8 cellular contexts compared by ENCODE assay signal in genomic region chr10:88989824-88990527, GRCh38. TPM values are rescaled to one million over a fixed set of nuclear protein-coding genes. Genes with fewer than 3 reads are reported as not detected.
DNase-seq lines count a peak whose midpoint lies in the region; ATAC-seq and TF ChIP-seq lines count a peak whose summit lies in the region.

No MANE protein-coding gene starts in this region.

- POLR2A ChIA-PET in PC-9 (lab: Charles Lee; ENCODE audit: unreplicated experiment), result interaction anchor here (0.7 kb wide), 1 partner anchor 41 kb away, joined by 5 read pairs; no protein-coding TSS in a partner anchor

- intact Hi-C loops in PC-9 (cut with micrococcal nuclease; ENCODE audit: unreplicated experiment), result loop anchor here (5.0 kb wide), 2 partner anchors 42 to 153 kb away; no protein-coding TSS in a partner anchor

- H2AFZ ChIP-seq in PC-9, result peak overlapping the region; percentile 87

- peaks cover 26% of the 10 kb centered on the region for H3K4me1 ChIP-seq in PC-9 (replicated peaks; ENCODE audit: insufficient read depth)
- peaks cover 36% of the 10 kb centered on the region for H3K4me1 ChIP-seq in effector memory CD4-positive, alpha-beta T cell (ENCODE audit: control insufficient read depth, insufficient read depth, low read length, poor library complexity, severe bottlenecking)

- peak overlapping the region; percentile 98 for H3K4me3 ChIP-seq in HFF-Myc (replicated peaks; ENCODE audit: low read depth, low read length)
- peak overlapping the region; percentile 85 for H3K4me3 ChIP-seq in PC-9
- H3K4me3 ChIP-seq in effector memory CD4-positive, alpha-beta T cell (ENCODE audit: insufficient read depth, low read depth, low read length, poor library complexity, severe bottlenecking), result peak overlapping the region; percentile 98

- TF ChIP-seq CTCF in HFF-Myc (IDR thresholded peaks at IDR 0.05; ENCODE audit: low read depth, low read length, missing control alignments) (no peak), PC-9 (conservative IDR thresholded peaks at IDR 0.05) (no peak)

- peak; percentile 83 for DNase-seq in GM04503 (ENCODE audit: low read depth)
- no peak for DNase-seq in HFF-Myc (ENCODE audit: extremely low read depth, low read depth)
- peak in 1 of 2 experiments; percentile 50 for DNase-seq in PC-9
- DNase-seq in effector memory CD4-positive, alpha-beta T cell, result no peak
- peak; percentile 50 for DNase-seq in midbrain (lab: John Stamatoyannopoulos, UW)
- no peak for DNase-seq in stimulated activated naive CD4-positive, alpha-beta T cell (lab: John Stamatoyannopoulos, UW)
- DNase-seq in GOT3 (lab: John Stamatoyannopoulos, UW), result no peak

- H3K79me2 ChIP-seq in PC-9 (ENCODE audit: low read depth), result 0 out of 2 replicates have a peak, but pooled peaks cover 5% of the 10 kb centered on the region

- peak overlapping the region; percentile 81 for H3K4me2 ChIP-seq in PC-9

- ATAC-seq in GM19351 (IDR thresholded peaks at IDR 0.05; ENCODE audit: unreplicated experiment), result no peak

- peaks cover 12% of the 10 kb centered on the region; the same call in 1 of the 2 replicates for H3F3A ChIP-seq in PC-9 (ENCODE audit: insufficient read depth, low read depth)

- H3K36me3 ChIP-seq in PC-9 (ENCODE audit: low read depth), result no peaks in the 10 kb centered on the region
- no peaks in the 10 kb centered on the region for H3K36me3 ChIP-seq in effector memory CD4-positive, alpha-beta T cell (ENCODE audit: control insufficient read depth, insufficient read depth, low read length)

- no peaks in the 10 kb centered on the region for H3K9me2 ChIP-seq in PC-9 (ENCODE audit: insufficient read depth)

- no peaks in the 10 kb centered on the region for H3K27me3 ChIP-seq in PC-9 (ENCODE audit: insufficient read depth, low read depth)
- no peaks in the 10 kb centered on the region for H3K27me3 ChIP-seq in effector memory CD4-positive, alpha-beta T cell (replicated peaks; ENCODE audit: control insufficient read depth, insufficient read depth, low read length, poor library complexity, severe bottlenecking)

- peak overlapping the region; percentile 42 for H3K27ac ChIP-seq in PC-9
- H3K27ac ChIP-seq in effector memory CD4-positive, alpha-beta T cell (ENCODE audit: insufficient read depth, low read length, poor library complexity, severe bottlenecking), result peak overlapping the region; percentile 99

- H4K20me1 ChIP-seq in PC-9 (ENCODE audit: insufficient read depth), result no peaks in the 10 kb centered on the region

- TSS peak; percentile 19 for BruUV-seq in PC-9 (replicated peaks; lab: Mats Ljungman, UMichigan)

- CTCF ChIA-PET in PC-9 (lab: Charles Lee), result interaction anchor here (0.6 to 1.3 kb wide), 2 partner anchors 56 to 150 kb away, joined by 3 to 4 read pairs; no protein-coding TSS in a partner anchor

- no peaks in the 10 kb centered on the region for H3K9me3 ChIP-seq in PC-9 (ENCODE audit: insufficient read depth, low read depth)
- H3K9me3 ChIP-seq in effector memory CD4-positive, alpha-beta T cell (ENCODE audit: control insufficient read depth, low read length), result no peaks in the 10 kb centered on the region

RNA-seq across cellular contexts. Expression of gene FAS, which starts 0.6 kb away (rescaled TPM):
- total RNA-seq in PC-9 (2021), result 7.6 and 8.5 TPM in 2 replicates

RNA-seq across cellular contexts. Expression of gene ACTA2, which starts 37.4 kb away (rescaled TPM):
- 5.3 and 8.4 TPM in 2 replicates for total RNA-seq in PC-9 (2021)

Comparison
In these comparisons a context has a peak if more than half of its experiments do, and no peak if none do; other contexts are left out.
1. DNase-seq: peak in GM04503 (single experiment) and midbrain (single experiment); none in HFF-Myc (single experiment), effector memory CD4-positive, alpha-beta T cell (0 of 3), stimulated activated naive CD4-positive, alpha-beta T cell (0 of 6) and GOT3 (single experiment).
2. Peak in every context shown above with its lines, with median percentiles within 50 percentile points of each other: H3K4me3 ChIP-seq.